ENCODE assay signal across 10 cellular contexts in the genomic region with DNA sequence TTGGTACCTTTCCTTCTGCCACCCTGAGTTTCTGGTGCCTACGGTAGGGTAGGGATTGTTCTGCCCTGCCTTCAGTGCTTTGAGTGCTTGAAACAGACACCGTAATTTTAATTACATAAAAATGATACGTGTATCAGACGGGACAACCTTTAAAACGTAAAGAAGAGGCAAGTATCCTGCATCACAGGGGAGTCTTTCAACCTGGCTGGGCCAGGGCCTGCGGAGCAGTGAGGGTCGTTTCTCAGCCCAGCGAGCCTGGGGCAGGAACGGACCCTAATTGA. TPM values are rescaled to one million over a fixed set of nuclear protein-coding genes. Genes with fewer than 3 reads are reported as not detected.
DNase-seq lines count a peak whose midpoint lies in the region; ATAC-seq and TF ChIP-seq lines count a peak whose summit lies in the region.
"Had no signal": no experiment of that assay in that cellular context is flagged by ENCODE, and none has a peak within 500 bp of the region (broad histone marks: within the 10 kb centered on the region; RNA-seq: fewer than 3 reads in every experiment).

No MANE protein-coding gene starts in this region.

- H3K4me3 Mint-ChIP-seq in CD8-positive, alpha-beta T cell: peak overlapping the region; percentile 66
- H3K4me3 Mint-ChIP-seq in CD14-positive monocyte: peak overlapping the region in 1 of 2 donors; percentile 77

- no peak overlapping the region for H3K4me3 ChIP-seq in CD8-positive, alpha-beta T cell (ENCODE audit: low read depth, low read length)
- H3K4me3 ChIP-seq in Peyer's patch (peak overlapping the region; percentile 42 to 88 (median 62)), iPS DF 6.9 (ENCODE audit: low read length) (peak overlapping the region; percentile 52; the same call in 1 of the 2 replicates), retinal pigment epithelial cell (ENCODE audit: low read length) (peak overlapping the region; percentile 37)

- CTCF ChIA-PET in CD8-positive, alpha-beta T cell (lab: Charles Lee): no interaction called here

- H3K36me3 ChIP-seq in CD8-positive, alpha-beta T cell (ENCODE audit: insufficient read depth, low read length): no peaks in the 10 kb centered on the region
- H3K36me3 ChIP-seq in Peyer's patch (no peaks in the 10 kb centered on the region), iPS DF 6.9 (ENCODE audit: control insufficient read depth, insufficient read depth, low read length) (no peaks in the 10 kb centered on the region)

- no peak overlapping the region for H3K27ac Mint-ChIP-seq in CD8-positive, alpha-beta T cell
- no peak overlapping the region for H3K27ac Mint-ChIP-seq in CD14-positive monocyte

- H3K27me3 ChIP-seq in CD8-positive, alpha-beta T cell (ENCODE audit: insufficient read depth, low read length): peaks cover 8% of the 10 kb centered on the region
- peaks cover 0 to 3% of the 10 kb centered on the region in 2 donors for H3K27me3 ChIP-seq in Peyer's patch
- H3K27me3 ChIP-seq in iPS DF 6.9 (ENCODE audit: control insufficient read depth, insufficient read depth, low read length): no peaks in the 10 kb centered on the region

- POLR2A ChIA-PET in CD8-positive, alpha-beta T cell (lab: Charles Lee): no interaction called here

- H3K9me3 Mint-ChIP-seq in CD8-positive, alpha-beta T cell: no peaks in the 10 kb centered on the region
- H3K9me3 Mint-ChIP-seq in CD14-positive monocyte: peaks cover 0 to 15% (median 6%) of the 10 kb centered on the region in 7 donors

- peaks cover 14% of the 10 kb centered on the region for H3K4me1 Mint-ChIP-seq in CD8-positive, alpha-beta T cell (ENCODE audit: low read depth)
- peaks cover 14% of the 10 kb centered on the region for H3K4me1 Mint-ChIP-seq in CD14-positive monocyte

- H3K4me1 ChIP-seq in CD8-positive, alpha-beta T cell (ENCODE audit: insufficient read depth, low read length): peaks cover 15% of the 10 kb centered on the region
- H3K4me1 ChIP-seq in Peyer's patch (peaks cover 0 to 55% (median 5%) of the 10 kb centered on the region in 4 donors), iPS DF 6.9 (ENCODE audit: control insufficient read depth, insufficient read depth, low read length) (peaks cover 17% of the 10 kb centered on the region)

- no peak for DNase-seq in CD8-positive, alpha-beta T cell
- no peak for DNase-seq in Peyer's patch
- DNase-seq in iPS DF 6.9 (ENCODE audit: low read depth, low spot score): no peak
- DNase-seq in retinal pigment epithelial cell (ENCODE audit: low read depth): no peak
- DNase-seq in NCI-H2107 (lab: John Stamatoyannopoulos, UW): no peak
- DNase-seq in CD14-positive monocyte (ENCODE audit: low spot score): no peak
- no peak for DNase-seq in HK-2 (ENCODE audit: unreplicated experiment)
- DNase-seq: HCEC 1CT, SW 1271 had no signal

- WGBS in iPS DF 6.9 (ENCODE audit: insufficient coverage, insufficient read length): no CpG with 5 or more reads among the region's 9 CpGs

- ATAC-seq in CD8-positive, alpha-beta T cell: no peak
- ATAC-seq in HG03139 (IDR thresholded peaks at IDR 0.05; ENCODE audit: unreplicated experiment): no peak

- TF ChIP-seq POLR2A in Peyer's patch (IDR thresholded peaks at IDR 0.05): no peak

- H3K27me3 Mint-ChIP-seq in CD8-positive, alpha-beta T cell (ENCODE audit: low read depth): peaks cover 38% of the 10 kb centered on the region
- H3K27me3 Mint-ChIP-seq in CD14-positive monocyte (ENCODE audit: low read depth in 3 of 3): peaks cover 56 to 78% (median 68%) of the 10 kb centered on the region in 3 donors

- H3K36me3 Mint-ChIP-seq in CD8-positive, alpha-beta T cell: no peaks in the 10 kb centered on the region
- H3K36me3 Mint-ChIP-seq in CD14-positive monocyte: peaks cover 4 to 5% of the 10 kb centered on the region in 2 donors

- no peak overlapping the region for H3K27ac ChIP-seq in CD8-positive, alpha-beta T cell (ENCODE audit: low read depth, low read length)
- peak overlapping the region in 3 of 4 donors; percentile 73 to 93 (median 89) for H3K27ac ChIP-seq in Peyer's patch
- H3K27ac ChIP-seq in iPS DF 6.9 (ENCODE audit: low read length): no peak overlapping the region

- intact Hi-C loops in CD8-positive, alpha-beta T cell (cut with DNase I, micrococcal nuclease): no loop called here
- intact Hi-C loops in CD14-positive monocyte (cut with micrococcal nuclease): no loop called here

- H3K9me3 ChIP-seq in CD8-positive, alpha-beta T cell (ENCODE audit: low read length): no peaks in the 10 kb centered on the region
- H3K9me3 ChIP-seq in Peyer's patch (no peaks in the 10 kb centered on the region), iPS DF 6.9 (ENCODE audit: control insufficient read depth, insufficient read depth, low read length) (no peaks in the 10 kb centered on the region)

- no peak for TF ChIP-seq CTCF in CD8-positive, alpha-beta T cell (IDR thresholded peaks at IDR 0.05)
- no peak for TF ChIP-seq CTCF in Peyer's patch (IDR thresholded peaks at IDR 0.05)
- TF ChIP-seq CTCF in retinal pigment epithelial cell (conservative IDR thresholded peaks at IDR 0.05; ENCODE audit: low read depth, low read length): no peak
- TF ChIP-seq CTCF in CD14-positive monocyte (IDR thresholded peaks at IDR 0.05): no peak

RNA-seq across cellular contexts. Expression of a gene that starts 0.5 kb away (rescaled TPM):
- 1 to 10 TPM in 1 of 2 experiments, under 1 TPM in 1; 0.58 to 1.2 TPM for total RNA-seq in CD8-positive, alpha-beta T cell
- 10 to 100 TPM; 55.2 to 76.0 (median 60.5) TPM for total RNA-seq in Peyer's patch
- polyA plus RNA-seq in CD14-positive monocyte: not detected

Comparison
In these comparisons a context has a peak if more than half of its experiments do, and no peak if none do; other contexts are left out.
1. H3K27ac ChIP-seq: peak in Peyer's patch (3 of 4); none in CD8-positive, alpha-beta T cell (single experiment) and iPS DF 6.9 (single experiment).
2. RNA of a gene that starts 0.5 kb away (total RNA-seq): 55.2 to 76.0 TPM in Peyer's patch; 0.58 to 1.2 TPM in CD8-positive, alpha-beta T cell; every median in the first group is over 10 times any median in the second.